In the genomic region with DNA sequence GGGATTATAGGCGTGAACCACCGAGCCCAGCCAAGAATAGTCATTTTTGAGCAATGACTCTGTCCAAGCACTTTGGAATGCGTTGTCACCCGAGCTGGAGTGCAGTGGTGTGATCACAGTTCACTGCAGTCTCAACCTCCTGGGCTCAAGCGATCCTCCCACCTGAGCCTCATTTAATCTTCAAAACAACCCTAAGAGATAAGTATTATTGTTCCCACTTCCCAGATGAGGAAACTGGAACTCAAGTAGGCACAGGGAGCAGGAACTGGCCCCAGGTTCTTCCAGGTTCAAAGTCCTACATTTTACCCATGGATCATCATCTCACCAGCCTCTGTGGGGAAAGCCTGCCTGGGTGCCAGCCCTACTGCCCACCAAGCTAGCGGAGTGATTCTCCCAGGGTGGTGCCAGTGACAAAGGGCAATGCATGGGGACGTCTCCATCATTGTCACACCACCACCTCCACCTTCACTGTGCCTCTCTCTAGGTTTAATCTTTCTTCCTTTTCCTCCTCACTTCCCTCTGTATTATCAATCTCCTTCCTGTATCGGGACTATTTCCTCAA, we compare ENCODE assay signal across 10 cellular contexts. TPM values are rescaled to one million over a fixed set of nuclear protein-coding genes. Genes with fewer than 3 reads are reported as not detected.
A peak's percentile ranks its signal among the peaks of the same experiment; 100 is the strongest.
DNase-seq lines count a peak whose midpoint lies in the region; ATAC-seq and TF ChIP-seq lines count a peak whose summit lies in the region.
"Had no signal": no experiment of that assay in that cellular context is flagged by ENCODE, and none has a peak within 500 bp of the region (broad histone marks: within the 10 kb centered on the region; RNA-seq: fewer than 3 reads in every experiment).

No MANE protein-coding gene starts in this region.

- no peaks in the 10 kb centered on the region for H3K36me3 Mint-ChIP-seq in chondrocyte (ENCODE audit: low read depth)
- no peaks in the 10 kb centered on the region for H3K36me3 Mint-ChIP-seq in naive thymus-derived CD8-positive, alpha-beta T cell

- DNase-seq in chondrocyte (ENCODE audit: low spot score) (peak; percentile 24), NCI-H2196 (lab: John Stamatoyannopoulos, UW; ENCODE audit: unreplicated experiment) (no peak), brain microvascular endothelial cell (no peak), amniotic stem cell (lab: John Stamatoyannopoulos, UW) (no peak)
- DNase-seq in naive thymus-derived CD8-positive, alpha-beta T cell: no peak
- DNase-seq: DMS153; effector CD4-positive, alpha-beta T cell had no signal

- no peak overlapping the region for H3K4me3 Mint-ChIP-seq in chondrocyte (ENCODE audit: unreplicated experiment)
- peak overlapping the region; percentile 63 to 86 (median 77) for H3K4me3 Mint-ChIP-seq in naive thymus-derived CD8-positive, alpha-beta T cell

- TF ChIP-seq CTCF in chondrocyte (IDR thresholded peaks at IDR 0.05) (no peak), brain microvascular endothelial cell (IDR thresholded peaks at IDR 0.05; ENCODE audit: low read depth, low read length, missing control alignments) (no peak)

- no peaks in the 10 kb centered on the region for H3K9me3 Mint-ChIP-seq in chondrocyte (ENCODE audit: low read depth)
- peaks cover 0 to under 1% (median 0%) of the 10 kb centered on the region in 9 donors for H3K9me3 Mint-ChIP-seq in naive thymus-derived CD8-positive, alpha-beta T cell

- H3K4me1 ChIP-seq in ACC112 (ENCODE audit: control insufficient read depth, insufficient read depth, low read length, unreplicated experiment): peaks cover 21% of the 10 kb centered on the region

- H3K36me3 ChIP-seq in ACC112 (ENCODE audit: insufficient read depth, low read length) (no peaks in the 10 kb centered on the region), KOPT-K1 (ENCODE audit: insufficient read depth, low read length) (no peaks in the 10 kb centered on the region), brain microvascular endothelial cell (replicated peaks) (no peaks in the 10 kb centered on the region)

- no peak for ATAC-seq in naive thymus-derived CD8-positive, alpha-beta T cell
- no peak for ATAC-seq in GM19328 (IDR thresholded peaks at IDR 0.05; ENCODE audit: unreplicated experiment)

- peak overlapping the region; percentile 96 for H3K27ac ChIP-seq in ACC112 (ENCODE audit: low read depth, low read length)
- H3K27ac ChIP-seq in KOPT-K1 (ENCODE audit: low read depth, low read length, poor library complexity, severe bottlenecking): peak overlapping the region; percentile 46
- H3K27ac ChIP-seq in brain microvascular endothelial cell: no peak overlapping the region

- H3K27me3 Mint-ChIP-seq in chondrocyte (ENCODE audit: low read depth): peaks cover under 1% of the 10 kb centered on the region
- no peaks in the 10 kb centered on the region for H3K27me3 Mint-ChIP-seq in naive thymus-derived CD8-positive, alpha-beta T cell

- H3K4me3 ChIP-seq in ACC112 (ENCODE audit: low read depth, low read length): no peak overlapping the region
- H3K4me3 ChIP-seq in brain microvascular endothelial cell (ENCODE audit: low read depth, low read length): no peak overlapping the region

- H3K79me2 ChIP-seq in ACC112 (ENCODE audit: control insufficient read depth, insufficient read depth, low read length, unreplicated experiment): no peaks in the 10 kb centered on the region

- POLR2A ChIA-PET in naive thymus-derived CD8-positive, alpha-beta T cell (lab: Charles Lee): interaction anchor here (0.6 to 31.3 kb wide), 10 partner anchors 1 to 74 kb away, joined by 3 to 923 read pairs (median 4); a partner anchor contains a TSS

- peaks cover 11% of the 10 kb centered on the region for H3K4me1 Mint-ChIP-seq in chondrocyte (ENCODE audit: low read depth)
- peaks cover 31 to 71% (median 66%) of the 10 kb centered on the region in 4 donors for H3K4me1 Mint-ChIP-seq in naive thymus-derived CD8-positive, alpha-beta T cell

- H2AFZ ChIP-seq in ACC112 (ENCODE audit: low read length, unreplicated experiment): no peak overlapping the region

- H3K9me3 ChIP-seq in KOPT-K1 (ENCODE audit: insufficient read depth, low read length, poor library complexity, severe bottlenecking): no peaks in the 10 kb centered on the region

- in situ Hi-C loops in brain microvascular endothelial cell (cut with HindIII; ENCODE audit: low pct_ligation_motif_present, low sequenced_read_pairs): loop anchor here (25.0 kb wide), 1 partner anchor 89 kb away; no protein-coding TSS in a partner anchor

- H3K27me3 ChIP-seq in ACC112 (ENCODE audit: insufficient read depth, low read length) (no peaks in the 10 kb centered on the region), brain microvascular endothelial cell (replicated peaks) (no peaks in the 10 kb centered on the region)

- peak overlapping the region; percentile 3 for H3K27ac Mint-ChIP-seq in chondrocyte (ENCODE audit: unreplicated experiment)
- H3K27ac Mint-ChIP-seq in naive thymus-derived CD8-positive, alpha-beta T cell: peak overlapping the region; percentile 90 to 98 (median 92)

RNA-seq across cellular contexts. Expression of a gene that starts 11.3 kb away (rescaled TPM):
- total RNA-seq in chondrocyte: 1.1 to 1.5 TPM (median 1.4 TPM) in 3 replicates
- total RNA-seq in naive thymus-derived CD8-positive, alpha-beta T cell: 10 to 100 TPM; 46.1 to 46.4 TPM
- 10 to 100 TPM in 2 of 3 donors, 1 to 10 TPM in 1; 4.9 to 29.4 (median 10.5) TPM for polyA plus RNA-seq in naive thymus-derived CD8-positive, alpha-beta T cell

RNA-seq across cellular contexts. Expression of a gene that starts 13.6 kb away (rescaled TPM):
- 6.7 to 14.1 TPM (median 13.2 TPM) in 3 replicates for total RNA-seq in chondrocyte
- 100 to 1,000 TPM; 111 to 122 TPM for total RNA-seq in naive thymus-derived CD8-positive, alpha-beta T cell
- polyA plus RNA-seq in naive thymus-derived CD8-positive, alpha-beta T cell: 1 to 10 TPM; 6.6 to 9.7 (median 8.2) TPM

RNA-seq across cellular contexts. Expression of a gene that starts 56.5 kb away (rescaled TPM):
- total RNA-seq in chondrocyte: 4.7 to 5.2 TPM (median 5.0 TPM) in 3 replicates
- 1 to 10 TPM; 6.5 to 8.3 TPM for total RNA-seq in naive thymus-derived CD8-positive, alpha-beta T cell
- polyA plus RNA-seq in naive thymus-derived CD8-positive, alpha-beta T cell: under 1 TPM; 0.13 to 0.59 (median 0.23) TPM

Comparison
In these comparisons a context has a peak if more than half of its experiments do, and no peak if none do; other contexts are left out.
1. RNA of a gene that starts 11.3 kb away (total RNA-seq): 46.1 to 46.4 TPM in naive thymus-derived CD8-positive, alpha-beta T cell; 1.1 to 1.5 TPM in chondrocyte; every median in the first group is over 10 times any median in the second.